Comparison of ENCODE assay signal across 8 cellular contexts in genomic region chr4:95469617-95470016, GRCh38.
"Had no signal": no experiment of that assay in that cellular context is flagged by ENCODE, and none has a peak within 500 bp of the region (broad histone marks: within the 10 kb centered on the region; RNA-seq: fewer than 3 reads in every experiment).

No MANE protein-coding gene starts in this region.

- H2AFZ ChIP-seq: GM23248, GM23338 had no signal

- H3K9me3 ChIP-seq: HAP-1 had no signal

- H3K27ac ChIP-seq: GM23248 had no signal

- H3K9ac ChIP-seq: GM23248 had no signal

- H3K36me3 ChIP-seq: HAP-1 had no signal

- DNase-seq: GM23248, GOT3, H7, H9, HCEC 1CT, HFFc6 had no signal

- H3K4me2 ChIP-seq: GM23338 had no signal

- H3K4me3 ChIP-seq: GM23248, GM23338, HAP-1 had no signal
